24 cellular contexts compared by ENCODE assay signal in genomic region chr9:135179976-135180375, GRCh38.
"Had no signal": no experiment of that assay in that cellular context is flagged by ENCODE, and none has a peak within 500 bp of the region (broad histone marks: within the 10 kb centered on the region; RNA-seq: fewer than 3 reads in every experiment).

No MANE protein-coding gene starts in this region.

- H3K27ac ChIP-seq: ovary, parathyroid adenoma, psoas muscle, right lobe of liver, sigmoid colon, stomach, thoracic aorta, thyroid gland, tibial nerve, upper lobe of left lung, vagina had no signal

- ATAC-seq: natural killer cell treated with Interleukin-12 subunit alpha and Interleukin-12 subunit beta and Interleukin-15 and Interleukin-18, amount 100 ng/mL, for 72 hours; right cardiac atrium; right lobe of liver had no signal

- H3K36me3 ChIP-seq: ovary, right lobe of liver, sigmoid colon, stomach, thoracic aorta, thyroid gland, tibial nerve, upper lobe of left lung, vagina had no signal

- H3K4me1 ChIP-seq: parathyroid adenoma, psoas muscle, right lobe of liver, upper lobe of left lung, vagina had no signal

- DNase-seq: nephron progenitor cell; occipital lobe; ovary; posterior cingulate gyrus; psoas muscle; right lobe of liver; sigmoid colon; small intestine; stimulated activated CD4-positive, alpha-beta T cell treated with anti-CD3 and anti-CD28 coated beads, Interleukin-15, amount 100 ng/mL, for 24 hours; stimulated activated CD4-positive, alpha-beta T cell treated with anti-CD3 and anti-CD28 coated beads, Interleukin-2, amount 100 ng/mL, for 24 hours; stimulated activated CD4-positive, alpha-beta T cell treated with anti-CD3 and anti-CD28 coated beads, Interleukin-2, amount 100 ng/mL, for 48 hours; stimulated activated CD4-positive, alpha-beta T cell treated with anti-CD3 and anti-CD28 coated beads, Interleukin-4, amount 100 ng/mL, for 24 hours; stimulated activated naive B cell treated with anti-CD40 and anti-IgM and Interleukin-4, amounts not matched to agents 10 μg/mL and 1 μg/mL and 100 μg/mL, for 72 hours; stimulated activated naive CD4-positive, alpha-beta T cell treated with Interleukin-2 at 50 U/mL for 16 hours; stomach; thyroid gland; trophoblast cell; upper lobe of left lung had no signal

- H3K9me3 ChIP-seq: ovary, psoas muscle, right lobe of liver, sigmoid colon, stomach, thoracic aorta, thyroid gland, tibial nerve, upper lobe of left lung, vagina had no signal

- H3K9ac ChIP-seq: parathyroid adenoma had no signal

- H2AFZ ChIP-seq: parathyroid adenoma had no signal

- H3K4me3 ChIP-seq: ovary, psoas muscle, right lobe of liver, sigmoid colon, stomach, thoracic aorta, thyroid gland, tibial nerve, upper lobe of left lung, vagina had no signal

- H3K27me3 ChIP-seq: ovary, right lobe of liver, thyroid gland, tibial nerve, upper lobe of left lung had no signal
